Comparison of ENCODE assay signal across 8 cellular contexts in genomic region chr16:30382398-30383015, GRCh38. TPM values are rescaled to one million over a fixed set of nuclear protein-coding genes. Genes with fewer than 3 reads are reported as not detected.
DNase-seq lines count a peak whose midpoint lies in the region; ATAC-seq lines count a peak whose summit lies in the region.

SEPTIN1 (minus strand) TSS chr16:30382561; CDS start chr16:30382542, 19 bp downstream.

- peak; percentile 81 for DNase-seq in central memory CD4-positive, alpha-beta T cell
- peak; percentile 50 to 63 (median 51) for DNase-seq in stimulated activated CD4-positive, alpha-beta T cell treated with anti-CD3 and anti-CD28 coated beads, TNF-alpha, amount 100 ng/mL, for 4 hours (ENCODE audit: low read depth in 3 of 3)
- DNase-seq in NCI-H226 (no peak), NCI-H446 treated with DMSO at 0.1 percent for 48 hours (lab: John Stamatoyannopoulos, UW) (no peak), G401 (ENCODE audit: low spot score) (no peak)

- ATAC-seq in GM18511 (IDR thresholded peaks at IDR 0.05; ENCODE audit: unreplicated experiment) (peak; percentile 40), HG03045 (IDR thresholded peaks at IDR 0.05; ENCODE audit: unreplicated experiment) (no peak)

- in situ Hi-C loops in G401 (cut with HindIII; ENCODE audit: low sequenced_read_pairs), result no loop called here

- intact Hi-C loops in T-helper 2 cell treated with Interferon-gamma antibody and Interleukin-4, amounts not matched to agents 100 ng/mL and 5 ng/mL, for 36 hours (cut with micrococcal nuclease), result loop anchor here (1.0 kb wide), 1 partner anchor 11 kb away; no protein-coding TSS in a partner anchor

RNA-seq across cellular contexts. Expression of gene SEPTIN1, which starts in this region (rescaled TPM):
- 320 and 326 TPM in 2 replicates for total RNA-seq in T-helper 2 cell treated with Interferon-gamma antibody and Interleukin-4, amounts not matched to agents 100 ng/mL and 5 ng/mL, for 36 hours
- 0.10 and 0.86 TPM in 2 replicates for total RNA-seq in G401 (2014; rRNA removed; shearing (Covaris generic))

Comparison
In these comparisons a context has a peak if more than half of its experiments do, and no peak if none do; other contexts are left out.
1. RNA of gene SEPTIN1 (total RNA-seq): 320 to 326 TPM in T-helper 2 cell treated with Interferon-gamma antibody and Interleukin-4, amounts not matched to agents 100 ng/mL and 5 ng/mL, for 36 hours; 0.10 to 0.86 TPM in G401; every median in the first group is over 100 times any median in the second.
2. DNase-seq: peak in central memory CD4-positive, alpha-beta T cell (single experiment) and stimulated activated CD4-positive, alpha-beta T cell treated with anti-CD3 and anti-CD28 coated beads, TNF-alpha, amount 100 ng/mL, for 4 hours (3 of 3); none in NCI-H226 (single experiment), NCI-H446 treated with DMSO at 0.1 percent for 48 hours (single experiment) and G401 (single experiment).